26 cellular contexts compared by ENCODE assay signal in the genomic region with DNA sequence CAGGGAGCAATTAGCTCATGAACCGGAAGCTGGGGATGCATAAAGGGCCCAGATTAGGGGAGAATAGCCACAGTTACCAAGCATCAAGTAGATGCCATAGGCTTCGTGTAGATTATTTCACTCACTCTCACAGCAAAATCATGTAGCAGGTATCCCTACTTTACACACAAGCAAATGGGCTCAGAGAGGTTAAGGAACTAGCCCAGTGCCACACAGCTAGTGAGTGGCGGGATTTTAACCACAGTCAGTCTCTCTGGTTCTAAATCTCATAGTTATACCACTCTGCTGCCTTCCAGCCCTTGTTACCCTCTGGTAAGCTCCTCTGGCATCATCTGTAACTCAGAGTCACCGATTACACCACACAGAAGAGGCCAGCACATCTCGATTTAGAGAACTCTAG. TPM values are rescaled to one million over a fixed set of nuclear protein-coding genes. Genes with fewer than 3 reads are reported as not detected.
"Had no signal": no experiment of that assay in that cellular context is flagged by ENCODE, and none has a peak within 500 bp of the region (broad histone marks: within the 10 kb centered on the region; RNA-seq: fewer than 3 reads in every experiment).

No MANE protein-coding gene starts in this region.

- H3K36me3 ChIP-seq: colonic mucosa, esophagus squamous epithelium, gastrocnemius medialis, heart right ventricle, left lung, lower lobe of right lung had no signal

- H3K4me3 ChIP-seq: colonic mucosa, esophagus squamous epithelium, gastrocnemius medialis, heart right ventricle, left lung, lower lobe of right lung had no signal

- DNase-seq: colonic mucosa; cortex of kidney; effector CD8-positive, alpha-beta T cell; effector memory CD8-positive, alpha-beta T cell; endodermal cell; erythroblast; esophagus squamous epithelium; foreskin fibroblast; foreskin melanocyte; gastrocnemius medialis; glutamatergic neuron; head of caudate nucleus; heart right ventricle; hippocampal formation; left cardiac atrium; left lung; left ventricle myocardium superior; mesenchymal stem cell; midbrain; naive thymus-derived CD4-positive, alpha-beta T cell had no signal

- H3K4me1 ChIP-seq: colonic mucosa, esophagus squamous epithelium, gastrocnemius medialis, heart right ventricle, left lung, lower lobe of right lung had no signal

- ATAC-seq: effector memory CD8-positive, alpha-beta T cell; esophagus mucosa; gastrocnemius medialis; heart right ventricle; left cardiac atrium; left lung; left ventricle myocardium superior; lower lobe of right lung; naive thymus-derived CD4-positive, alpha-beta T cell had no signal

- H3K27ac ChIP-seq: colonic mucosa, epithelial cell of prostate, esophagus squamous epithelium, gastrocnemius medialis, heart right ventricle, left lung, lower lobe of right lung had no signal

- H3K9me3 ChIP-seq: colonic mucosa, esophagus squamous epithelium, gastrocnemius medialis, heart right ventricle, left lung, lower lobe of right lung had no signal

- FAIRE-seq: endometrium, islet of Langerhans, keratinocyte had no signal

- H3K27me3 ChIP-seq: colonic mucosa had no signal

RNA-seq across cellular contexts. Expression of a gene that starts 49.0 kb away (rescaled TPM):
- polyA plus RNA-seq: keratinocyte had no signal
